Comparison of ENCODE assay signal across 9 cellular contexts in genomic region chr10:11208908-11209809, GRCh38.
DNase-seq lines count a peak whose midpoint lies in the region; ATAC-seq, FAIRE-seq and TF ChIP-seq lines count a peak whose summit lies in the region.
"Had no signal": no experiment of that assay in that cellular context is flagged by ENCODE, and none has a peak within 500 bp of the region (broad histone marks: within the 10 kb centered on the region; RNA-seq: fewer than 3 reads in every experiment).

No MANE protein-coding gene starts in this region.

- H3K4me1 Mint-ChIP-seq in activated CD4-positive, alpha-beta T cell treated with anti-CD3 and anti-CD28 coated beads, Interleukin-2, amount 10 ng/mL, durations not matched to agents 24 days and 14 days: peaks cover 83% of the 10 kb centered on the region
- peaks cover 97% of the 10 kb centered on the region for H3K4me1 Mint-ChIP-seq in activated CD4-positive, alpha-beta memory T cell treated with anti-CD3 and anti-CD28 coated beads for 36 hours (ENCODE audit: low read depth)

- FAIRE-seq in pancreas (lab: Jason Lieb, UNC): no peak

- no peaks in the 10 kb centered on the region for H3K27me3 ChIP-seq in pancreas
- H3K27me3 ChIP-seq: transverse colon had no signal

- H3K27me3 Mint-ChIP-seq in activated CD4-positive, alpha-beta T cell treated with anti-CD3 and anti-CD28 coated beads, Interleukin-2, amount 10 ng/mL, durations not matched to agents 24 days and 14 days: no peaks in the 10 kb centered on the region
- H3K27me3 Mint-ChIP-seq in activated CD4-positive, alpha-beta memory T cell treated with anti-CD3 and anti-CD28 coated beads for 36 hours: no peaks in the 10 kb centered on the region

- peak; percentile 78 for DNase-seq in activated CD4-positive, alpha-beta T cell treated with anti-CD3 and anti-CD28 coated beads, Interleukin-2, amount 10 ng/mL, durations not matched to agents 24 days and 14 days
- no peak for DNase-seq in activated CD4-positive, alpha-beta T cell treated with anti-CD3 and anti-CD28 coated beads for 1 hour
- DNase-seq in activated CD4-positive, alpha-beta memory T cell treated with anti-CD3 and anti-CD28 coated beads for 36 hours: peak; percentile 65
- peak; percentile 55 for DNase-seq in stimulated activated CD4-positive, alpha-beta T cell treated with anti-CD3 and anti-CD28 coated beads, Interleukin-4, amount 100 ng/mL, for 24 hours
- DNase-seq in NCI-H1105 (lab: John Stamatoyannopoulos, UW) (no peak), DMS153 (lab: John Stamatoyannopoulos, UW) (no peak), pancreas (no peak)
- DNase-seq: transverse colon had no signal

- no peaks in the 10 kb centered on the region for H3K9me3 Mint-ChIP-seq in activated CD4-positive, alpha-beta T cell treated with anti-CD3 and anti-CD28 coated beads, Interleukin-2, amount 10 ng/mL, durations not matched to agents 24 days and 14 days
- no peaks in the 10 kb centered on the region for H3K9me3 Mint-ChIP-seq in activated CD4-positive, alpha-beta memory T cell treated with anti-CD3 and anti-CD28 coated beads for 36 hours

- POLR2A ChIA-PET in activated CD4-positive, alpha-beta memory T cell treated with anti-CD3 and anti-CD28 coated beads for 36 hours (lab: Charles Lee): interaction anchor here (0.6 to 5.0 kb wide), 15 partner anchors 8 to 40 kb away, joined by 3 to 28 read pairs (median 4); no protein-coding TSS in a partner anchor

- H3K4me1 ChIP-seq in pancreas: peaks cover 0 to 9% (median 0%) of the 10 kb centered on the region in 3 donors

- no peaks in the 10 kb centered on the region for H3K9me3 ChIP-seq in pancreas
- H3K9me3 ChIP-seq: transverse colon had no signal

- 87 to 91% methylated on average over 13 of the region's 13 CpGs for WGBS in pancreas, 2 donors

- TF ChIP-seq CTCF in pancreas (IDR thresholded peaks at IDR 0.05): no peak

- no peaks in the 10 kb centered on the region for H3K36me3 ChIP-seq in pancreas
- H3K36me3 ChIP-seq: transverse colon had no signal

- CTCF ChIA-PET in activated CD4-positive, alpha-beta memory T cell treated with anti-CD3 and anti-CD28 coated beads for 36 hours (lab: Charles Lee): interaction anchor here (1.0 to 1.3 kb wide), 4 partner anchors 10 to 63 kb away, joined by 3 to 5 read pairs (median 4); no protein-coding TSS in a partner anchor

- peak overlapping the region; percentile 74 for H3K4me3 Mint-ChIP-seq in activated CD4-positive, alpha-beta T cell treated with anti-CD3 and anti-CD28 coated beads, Interleukin-2, amount 10 ng/mL, durations not matched to agents 24 days and 14 days
- peak overlapping the region; percentile 65 for H3K4me3 Mint-ChIP-seq in activated CD4-positive, alpha-beta memory T cell treated with anti-CD3 and anti-CD28 coated beads for 36 hours

- H3K27ac Mint-ChIP-seq in activated CD4-positive, alpha-beta T cell treated with anti-CD3 and anti-CD28 coated beads, Interleukin-2, amount 10 ng/mL, durations not matched to agents 24 days and 14 days: peak overlapping the region; percentile 97
- H3K27ac Mint-ChIP-seq in activated CD4-positive, alpha-beta memory T cell treated with anti-CD3 and anti-CD28 coated beads for 36 hours: peak overlapping the region; percentile 92

- ATAC-seq in HG02763 (IDR thresholded peaks at IDR 0.05; ENCODE audit: unreplicated experiment) (peak; percentile 51), pancreas (no peak)

- intact Hi-C loops in activated CD4-positive, alpha-beta T cell treated with anti-CD3 and anti-CD28 coated beads, Interleukin-2, amount 10 ng/mL, durations not matched to agents 24 days and 14 days (cut with micrococcal nuclease): loop anchor here (1.0 to 2.0 kb wide), 6 partner anchors 8 to 45 kb away; no protein-coding TSS in a partner anchor
- intact Hi-C loops in activated CD4-positive, alpha-beta memory T cell treated with anti-CD3 and anti-CD28 coated beads for 36 hours (cut with micrococcal nuclease): loop anchor here (1.0 kb wide), 4 partner anchors 9 to 31 kb away; no protein-coding TSS in a partner anchor
- intact Hi-C loops in pancreas (cut with DNase I): no loop called here

- H3K36me3 Mint-ChIP-seq in activated CD4-positive, alpha-beta T cell treated with anti-CD3 and anti-CD28 coated beads, Interleukin-2, amount 10 ng/mL, durations not matched to agents 24 days and 14 days (ENCODE audit: low read depth): peaks cover 67% of the 10 kb centered on the region
- peaks cover 49% of the 10 kb centered on the region for H3K36me3 Mint-ChIP-seq in activated CD4-positive, alpha-beta memory T cell treated with anti-CD3 and anti-CD28 coated beads for 36 hours

- no peak overlapping the region for H3K4me3 ChIP-seq in pancreas

- H3K27ac ChIP-seq in pancreas: no peak overlapping the region

Comparison
In these comparisons a context has a peak if more than half of its experiments do, and no peak if none do; other contexts are left out.
1. DNase-seq: peak in activated CD4-positive, alpha-beta T cell treated with anti-CD3 and anti-CD28 coated beads, Interleukin-2, amount 10 ng/mL, durations not matched to agents 24 days and 14 days (single experiment), activated CD4-positive, alpha-beta memory T cell treated with anti-CD3 and anti-CD28 coated beads for 36 hours (single experiment) and stimulated activated CD4-positive, alpha-beta T cell treated with anti-CD3 and anti-CD28 coated beads, Interleukin-4, amount 100 ng/mL, for 24 hours (single experiment); none in activated CD4-positive, alpha-beta T cell treated with anti-CD3 and anti-CD28 coated beads for 1 hour (single experiment), NCI-H1105 (single experiment), DMS153 (single experiment) and pancreas (0 of 6).
2. intact Hi-C loops: an anchor here in activated CD4-positive, alpha-beta T cell treated with anti-CD3 and anti-CD28 coated beads, Interleukin-2, amount 10 ng/mL, durations not matched to agents 24 days and 14 days (1.0 to 2.0 kb wide) and activated CD4-positive, alpha-beta memory T cell treated with anti-CD3 and anti-CD28 coated beads for 36 hours (1.0 kb wide); none called in pancreas.